In the genomic region with DNA sequence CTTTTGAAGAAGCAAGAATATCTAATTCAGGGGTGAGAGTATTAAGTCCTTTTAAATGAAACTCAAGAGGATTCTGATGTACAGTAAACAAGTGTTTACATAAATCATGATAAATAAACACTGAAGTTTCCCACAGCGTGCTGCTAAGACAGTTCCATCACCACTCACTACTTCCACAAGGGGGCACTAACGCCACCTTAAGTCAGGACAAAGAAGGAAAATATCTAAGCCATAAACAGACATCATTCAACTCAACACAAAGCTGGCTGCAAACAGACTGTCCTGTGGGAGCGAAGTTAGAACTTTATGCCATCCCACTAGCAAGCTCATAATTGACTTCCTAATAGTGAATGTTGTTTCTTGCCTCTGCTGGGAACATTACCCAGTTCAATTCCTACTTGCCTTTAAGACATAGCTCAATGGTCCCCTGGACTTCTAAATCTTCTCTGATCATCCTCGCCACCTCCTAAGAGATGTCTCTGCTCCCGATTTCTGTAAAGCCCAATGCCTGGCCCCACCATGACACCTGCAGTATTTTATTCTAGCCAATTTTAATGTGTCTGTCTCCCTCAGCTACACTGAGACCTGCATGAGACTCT, we compare ENCODE assay signal across 8 cellular contexts. TPM values are rescaled to one million over a fixed set of nuclear protein-coding genes. Genes with fewer than 3 reads are reported as not detected.
A peak's percentile ranks its signal among the peaks of the same experiment; 100 is the strongest.
DNase-seq lines count a peak whose midpoint lies in the region; ATAC-seq and TF ChIP-seq lines count a peak whose summit lies in the region.

No MANE protein-coding gene starts in this region.

- WGBS in prostate gland, result 30% methylated on average over 5 of the region's 5 CpGs

- intact Hi-C loops in prostate gland (cut with DNase I), result loop anchor here (2.0 to 10.0 kb wide), 2 partner anchors 291 to 371 kb away; no protein-coding TSS in a partner anchor

- no peaks in the 10 kb centered on the region for H3K9me3 ChIP-seq in prostate gland

- H3K27ac ChIP-seq in prostate gland, result no peak overlapping the region

- no peaks in the 10 kb centered on the region for H3K4me1 ChIP-seq in prostate gland (replicated peaks)

- TF ChIP-seq POLR2A in prostate gland (IDR thresholded peaks at IDR 0.05), result no peak

- DNase-seq in DMS53 (lab: John Stamatoyannopoulos, UW) (peak; percentile 81), LNCaP clone FGC (ENCODE audit: low read depth) (peak; percentile 50), SHP77 treated with DMSO at 0.1 percent for 48 hours (lab: John Stamatoyannopoulos, UW) (peak; percentile 18), globus pallidus (ENCODE audit: low spot score) (peak; percentile 81), prostate gland (ENCODE audit: low spot score) (peak; percentile 60), OCI-M2 (lab: John Stamatoyannopoulos, UW; ENCODE audit: unreplicated experiment) (no peak)
- peak in 3 of 4 experiments; percentile 17 to 26 (median 23) for DNase-seq in activated naive CD4-positive, alpha-beta T cell (lab: John Stamatoyannopoulos, UW)

- ATAC-seq in GM21529 (IDR thresholded peaks at IDR 0.05; ENCODE audit: unreplicated experiment), result peak; percentile 83

- no peak overlapping the region for H3K4me3 ChIP-seq in LNCaP clone FGC (ENCODE audit: low read depth, low read length)
- no peak overlapping the region for H3K4me3 ChIP-seq in prostate gland

- no peaks in the 10 kb centered on the region for H3K27me3 ChIP-seq in prostate gland (replicated peaks; ENCODE audit: insufficient read depth)

- TF ChIP-seq CTCF in LNCaP clone FGC (IDR thresholded peaks at IDR 0.05; ENCODE audit: control insufficient read depth, extremely low read depth, insufficient read depth) (peak; percentile 87), prostate gland (IDR thresholded peaks at IDR 0.05) (peak; percentile 68 to 89 (median 75))

- H3K36me3 ChIP-seq in prostate gland, result no peaks in the 10 kb centered on the region

RNA-seq across cellular contexts. Expression of a gene that starts 36.5 kb away (rescaled TPM):
- 10 to 100 TPM; 33.1 to 33.5 TPM for total RNA-seq in prostate gland

RNA-seq across cellular contexts. Expression of a gene that starts 45.4 kb away (rescaled TPM):
- total RNA-seq in prostate gland, result 100 to 1,000 TPM in 1 of 2 donors, 1 to 10 TPM in 1; 2.4 to 158 TPM

RNA-seq across cellular contexts. Expression of a gene that starts 48.6 kb away (rescaled TPM):
- 10 to 100 TPM; 38.8 to 42.9 TPM for total RNA-seq in prostate gland
